Comparison of ENCODE assay signal across 17 cellular contexts in the genomic region with DNA sequence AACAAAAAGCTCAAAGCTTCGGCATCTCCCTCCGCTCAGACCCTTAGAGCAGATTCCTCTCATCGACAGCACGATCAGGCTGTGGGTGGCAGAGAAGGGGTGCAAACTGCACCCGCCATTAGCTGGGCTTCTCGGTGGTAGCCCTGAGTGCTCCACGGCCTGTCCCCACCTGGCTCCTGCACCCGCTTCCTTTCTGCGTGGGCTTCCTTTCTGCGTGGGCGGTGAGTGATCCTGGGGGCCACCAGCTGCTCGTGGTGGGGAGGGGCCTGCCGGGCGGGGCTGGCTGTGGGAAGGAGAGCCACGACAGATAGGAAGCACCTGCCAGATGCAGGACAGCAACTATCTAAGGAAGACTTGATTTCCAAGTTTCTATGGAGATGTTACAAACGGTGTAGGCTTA. TPM values are rescaled to one million over a fixed set of nuclear protein-coding genes. Genes with fewer than 3 reads are reported as not detected.
DNase-seq lines count a peak whose midpoint lies in the region; ATAC-seq and TF ChIP-seq lines count a peak whose summit lies in the region.
"Had no signal": no experiment of that assay in that cellular context is flagged by ENCODE, and none has a peak within 500 bp of the region (broad histone marks: within the 10 kb centered on the region; RNA-seq: fewer than 3 reads in every experiment).

No MANE protein-coding gene starts in this region.

- H3K36me3 Mint-ChIP-seq in activated T-cell treated with anti-CD3 and anti-CD28 coated beads, Interleukin-2, amount 50 U/mL, for 24 hours (ENCODE audit: low read depth): peaks cover 48% of the 10 kb centered on the region
- H3K36me3 Mint-ChIP-seq in activated T-cell treated with anti-CD3 and anti-CD28 coated beads, Interleukin-2, amount 50 U/mL, for 4 hours (ENCODE audit: insufficient read depth): peaks cover 14% of the 10 kb centered on the region
- H3K36me3 Mint-ChIP-seq in chondrocyte (ENCODE audit: low read depth): peaks cover 11% of the 10 kb centered on the region
- peaks cover 0 to 35% (median 6%) of the 10 kb centered on the region in 3 donors for H3K36me3 Mint-ChIP-seq in naive thymus-derived CD8-positive, alpha-beta T cell
- H3K36me3 Mint-ChIP-seq in stimulated activated effector memory CD8-positive, alpha-beta T cell treated with anti-CD3 and anti-CD28 coated beads, Interleukin-12 subunit alpha, Interleukin-12 subunit beta, amount 100 ng/mL, for 72 hours: peaks cover 73% of the 10 kb centered on the region

- DNase-seq in activated T-cell treated with anti-CD3 and anti-CD28 coated beads, Interleukin-2, amount 50 U/mL, for 24 hours: no peak
- DNase-seq in activated T-cell treated with anti-CD3 and anti-CD28 coated beads, Interleukin-2, amount 50 U/mL, for 4 hours: no peak
- peak; percentile 62 for DNase-seq in H7
- peak; percentile 54 for DNase-seq in chondrocyte (ENCODE audit: low spot score)
- DNase-seq in naive thymus-derived CD8-positive, alpha-beta T cell: peak in 2 of 10 donors; percentile 14 to 28
- DNase-seq in stimulated activated effector memory CD8-positive, alpha-beta T cell treated with anti-CD3 and anti-CD28 coated beads, Interleukin-12 subunit alpha, Interleukin-12 subunit beta, amount 100 ng/mL, for 72 hours (ENCODE audit: low spot score in 2 of 2): no peak
- DNase-seq in NCI-H1694 treated with DMSO at 0.1 percent for 48 hours (lab: John Stamatoyannopoulos, UW): no peak
- DNase-seq: AML-193; CD4-positive, CD25-positive, alpha-beta regulatory T cell; DMS153; GOT3; KG1; NCI-H1436; NCI-H2029; NCI-H345; NCI-H524 treated with DMSO at 0.1 percent for 48 hours had no signal

- ATAC-seq in activated T-cell treated with anti-CD3 and anti-CD28 coated beads, Interleukin-2, amount 50 U/mL, for 4 hours: no peak
- peak; percentile 15 to 52 for ATAC-seq in naive thymus-derived CD8-positive, alpha-beta T cell
- ATAC-seq in stimulated activated effector memory CD8-positive, alpha-beta T cell treated with anti-CD3 and anti-CD28 coated beads, Interleukin-12 subunit alpha, Interleukin-12 subunit beta, amount 100 ng/mL, for 72 hours: no peak
- no peak for ATAC-seq in GM19395 (IDR thresholded peaks at IDR 0.05; ENCODE audit: unreplicated experiment)

- H3K27me3 ChIP-seq in H7 (ENCODE audit: control insufficient read depth, insufficient read depth, low read length): no peaks in the 10 kb centered on the region

- peaks cover 12% of the 10 kb centered on the region for H3K4me1 Mint-ChIP-seq in activated T-cell treated with anti-CD3 and anti-CD28 coated beads, Interleukin-2, amount 50 U/mL, for 24 hours (ENCODE audit: low read depth)
- peaks cover 10% of the 10 kb centered on the region for H3K4me1 Mint-ChIP-seq in activated T-cell treated with anti-CD3 and anti-CD28 coated beads, Interleukin-2, amount 50 U/mL, for 4 hours (ENCODE audit: low read depth)
- peaks cover 4% of the 10 kb centered on the region for H3K4me1 Mint-ChIP-seq in chondrocyte (ENCODE audit: low read depth)
- H3K4me1 Mint-ChIP-seq in naive thymus-derived CD8-positive, alpha-beta T cell: peaks cover 5 to 29% (median 16%) of the 10 kb centered on the region in 4 donors
- H3K4me1 Mint-ChIP-seq in stimulated activated effector memory CD8-positive, alpha-beta T cell treated with anti-CD3 and anti-CD28 coated beads, Interleukin-12 subunit alpha, Interleukin-12 subunit beta, amount 100 ng/mL, for 72 hours: peaks cover 4% of the 10 kb centered on the region

- H3K9me3 Mint-ChIP-seq in activated T-cell treated with anti-CD3 and anti-CD28 coated beads, Interleukin-2, amount 50 U/mL, for 24 hours: no peaks in the 10 kb centered on the region
- no peaks in the 10 kb centered on the region for H3K9me3 Mint-ChIP-seq in activated T-cell treated with anti-CD3 and anti-CD28 coated beads, Interleukin-2, amount 50 U/mL, for 4 hours
- H3K9me3 Mint-ChIP-seq in chondrocyte (ENCODE audit: low read depth): no peaks in the 10 kb centered on the region
- peaks cover 0 to 2% (median 0%) of the 10 kb centered on the region in 9 donors for H3K9me3 Mint-ChIP-seq in naive thymus-derived CD8-positive, alpha-beta T cell
- H3K9me3 Mint-ChIP-seq in stimulated activated effector memory CD8-positive, alpha-beta T cell treated with anti-CD3 and anti-CD28 coated beads, Interleukin-12 subunit alpha, Interleukin-12 subunit beta, amount 100 ng/mL, for 72 hours: no peaks in the 10 kb centered on the region

- POLR2A ChIA-PET in naive thymus-derived CD8-positive, alpha-beta T cell (lab: Charles Lee): interaction anchor here (0.8 to 1.2 kb wide), 3 partner anchors 13 to 79 kb away, joined by 3 read pairs; no protein-coding TSS in a partner anchor

- peak overlapping the region; percentile 59 for H3K27ac Mint-ChIP-seq in activated T-cell treated with anti-CD3 and anti-CD28 coated beads, Interleukin-2, amount 50 U/mL, for 24 hours
- H3K27ac Mint-ChIP-seq in chondrocyte (ENCODE audit: unreplicated experiment): no peak overlapping the region
- H3K27ac Mint-ChIP-seq in naive thymus-derived CD8-positive, alpha-beta T cell: peak overlapping the region in 7 of 10 donors; percentile 46 to 85 (median 74)
- H3K27ac Mint-ChIP-seq in stimulated activated effector memory CD8-positive, alpha-beta T cell treated with anti-CD3 and anti-CD28 coated beads, Interleukin-12 subunit alpha, Interleukin-12 subunit beta, amount 100 ng/mL, for 72 hours: no peak overlapping the region

- H3K4me3 Mint-ChIP-seq in activated T-cell treated with anti-CD3 and anti-CD28 coated beads, Interleukin-2, amount 50 U/mL, for 24 hours: no peak overlapping the region
- no peak overlapping the region for H3K4me3 Mint-ChIP-seq in activated T-cell treated with anti-CD3 and anti-CD28 coated beads, Interleukin-2, amount 50 U/mL, for 4 hours
- no peak overlapping the region for H3K4me3 Mint-ChIP-seq in chondrocyte (ENCODE audit: unreplicated experiment)
- H3K4me3 Mint-ChIP-seq in naive thymus-derived CD8-positive, alpha-beta T cell: peak overlapping the region in 5 of 10 donors; percentile 7 to 33 (median 30)
- H3K4me3 Mint-ChIP-seq in stimulated activated effector memory CD8-positive, alpha-beta T cell treated with anti-CD3 and anti-CD28 coated beads, Interleukin-12 subunit alpha, Interleukin-12 subunit beta, amount 100 ng/mL, for 72 hours: no peak overlapping the region
- H3K4me3 Mint-ChIP-seq: CD4-positive, CD25-positive, alpha-beta regulatory T cell had no signal

- TF ChIP-seq CTCF in chondrocyte (IDR thresholded peaks at IDR 0.05): no peak

- H3K36me3 ChIP-seq in H7 (replicated peaks; ENCODE audit: control insufficient read depth, insufficient read depth, low read length): peaks cover 2% of the 10 kb centered on the region

- H3K27me3 Mint-ChIP-seq in activated T-cell treated with anti-CD3 and anti-CD28 coated beads, Interleukin-2, amount 50 U/mL, for 24 hours: no peaks in the 10 kb centered on the region
- no peaks in the 10 kb centered on the region for H3K27me3 Mint-ChIP-seq in activated T-cell treated with anti-CD3 and anti-CD28 coated beads, Interleukin-2, amount 50 U/mL, for 4 hours (ENCODE audit: low read depth)
- no peaks in the 10 kb centered on the region for H3K27me3 Mint-ChIP-seq in chondrocyte (ENCODE audit: low read depth)
- H3K27me3 Mint-ChIP-seq in naive thymus-derived CD8-positive, alpha-beta T cell: no peaks in the 10 kb centered on the region
- H3K27me3 Mint-ChIP-seq: CD4-positive, CD25-positive, alpha-beta regulatory T cell had no signal

- H3K4me3 ChIP-seq in H7 (ENCODE audit: insufficient read depth, low read depth, low read length): no peak overlapping the region

RNA-seq across cellular contexts. Expression of gene BRD1, which starts 55.0 kb away (rescaled TPM):
- 10 to 100 TPM; 26.8 to 34.9 (median 32.3) TPM for total RNA-seq in activated T-cell treated with anti-CD3 and anti-CD28 coated beads, Interleukin-2, amount 50 U/mL, for 4 hours
- total RNA-seq in H7 (2014; rRNA removed; shearing (Covaris generic)): 24.9 and 29.5 TPM in 2 replicates
- total RNA-seq in chondrocyte: 27.7 to 29.5 TPM (median 29.5 TPM) in 3 replicates
- total RNA-seq in naive thymus-derived CD8-positive, alpha-beta T cell: 10 to 100 TPM; 80.9 to 86.8 TPM
- 1 to 10 TPM; 1.9 to 3.7 (median 2.2) TPM for polyA plus RNA-seq in naive thymus-derived CD8-positive, alpha-beta T cell

Comparison
In these comparisons a context has a peak if more than half of its experiments do, and no peak if none do; other contexts are left out.
1. DNase-seq: peak in H7 (single experiment) and chondrocyte (single experiment); none in activated T-cell treated with anti-CD3 and anti-CD28 coated beads, Interleukin-2, amount 50 U/mL, for 24 hours (single experiment), activated T-cell treated with anti-CD3 and anti-CD28 coated beads, Interleukin-2, amount 50 U/mL, for 4 hours (single experiment), stimulated activated effector memory CD8-positive, alpha-beta T cell treated with anti-CD3 and anti-CD28 coated beads, Interleukin-12 subunit alpha, Interleukin-12 subunit beta, amount 100 ng/mL, for 72 hours (0 of 2) and NCI-H1694 treated with DMSO at 0.1 percent for 48 hours (single experiment).
2. H3K27ac Mint-ChIP-seq: peak in activated T-cell treated with anti-CD3 and anti-CD28 coated beads, Interleukin-2, amount 50 U/mL, for 24 hours (single experiment) and naive thymus-derived CD8-positive, alpha-beta T cell (7 of 10); none in chondrocyte (single experiment) and stimulated activated effector memory CD8-positive, alpha-beta T cell treated with anti-CD3 and anti-CD28 coated beads, Interleukin-12 subunit alpha, Interleukin-12 subunit beta, amount 100 ng/mL, for 72 hours (single experiment).
3. ATAC-seq: peak in naive thymus-derived CD8-positive, alpha-beta T cell (2 of 2); none in activated T-cell treated with anti-CD3 and anti-CD28 coated beads, Interleukin-2, amount 50 U/mL, for 4 hours (0 of 2), stimulated activated effector memory CD8-positive, alpha-beta T cell treated with anti-CD3 and anti-CD28 coated beads, Interleukin-12 subunit alpha, Interleukin-12 subunit beta, amount 100 ng/mL, for 72 hours (single experiment) and GM19395 (single experiment).